ENCODE assay signal across 30 cellular contexts in genomic region chr2:127592761-127593227, GRCh38. TPM values are rescaled to one million over a fixed set of nuclear protein-coding genes. Genes with fewer than 3 reads are reported as not detected.
A peak's percentile ranks its signal among the peaks of the same experiment; 100 is the strongest.
DNase-seq lines count a peak whose midpoint lies in the region; ATAC-seq and TF ChIP-seq lines count a peak whose summit lies in the region.
"Had no signal": no experiment of that assay in that cellular context is flagged by ENCODE, and none has a peak within 500 bp of the region (broad histone marks: within the 10 kb centered on the region; RNA-seq: fewer than 3 reads in every experiment).

No MANE protein-coding gene starts in this region.

- no peak overlapping the region for H3K4me3 Mint-ChIP-seq in activated CD8-positive, alpha-beta memory T cell treated with anti-CD3 and anti-CD28 coated beads, Interleukin-2, amount 10 ng/mL, durations not matched to agents 7 days and 5 days
- H3K4me3 Mint-ChIP-seq in natural killer cell treated with Interleukin-12 subunit alpha and Interleukin-12 subunit beta and Interleukin-15 and Interleukin-18, amount 100 ng/mL, for 72 hours = no peak overlapping the region
- H3K4me3 Mint-ChIP-seq: activated CD4-positive, alpha-beta T cell treated with anti-CD3 and anti-CD28 coated beads for 36 hours; activated naive CD8-positive, alpha-beta T cell treated with anti-CD3 and anti-CD28 coated beads for 36 hours; CD8-positive, alpha-beta memory T cell; stimulated activated naive B cell treated with anti-CD40 and anti-IgM and Interleukin-4, amounts not matched to agents 10 μg/mL and 1 μg/mL and 100 μg/mL, for 72 hours had no signal

- 76 to 77% methylated on average over 5 to 37 of the region's 37 CpGs for WGBS in testis, 2 donors

- no peaks in the 10 kb centered on the region for H3K4me1 ChIP-seq in testis
- H3K4me1 ChIP-seq: heart left ventricle had no signal

- peaks cover 9% of the 10 kb centered on the region for H3K27me3 Mint-ChIP-seq in activated CD8-positive, alpha-beta memory T cell treated with anti-CD3 and anti-CD28 coated beads, Interleukin-2, amount 10 ng/mL, durations not matched to agents 7 days and 5 days
- peaks cover 2 to 8% of the 10 kb centered on the region in 2 donors for H3K27me3 Mint-ChIP-seq in natural killer cell treated with Interleukin-12 subunit alpha and Interleukin-12 subunit beta and Interleukin-15 and Interleukin-18, amount 100 ng/mL, for 72 hours
- H3K27me3 Mint-ChIP-seq: activated CD4-positive, alpha-beta T cell treated with anti-CD3 and anti-CD28 coated beads for 36 hours; activated naive CD8-positive, alpha-beta T cell treated with anti-CD3 and anti-CD28 coated beads for 36 hours; stimulated activated naive B cell treated with anti-CD40 and anti-IgM and Interleukin-4, amounts not matched to agents 10 μg/mL and 1 μg/mL and 100 μg/mL, for 72 hours had no signal

- peaks cover 9% of the 10 kb centered on the region for H3K36me3 ChIP-seq in KOPT-K1 (ENCODE audit: insufficient read depth, low read length)
- H3K36me3 ChIP-seq in testis (ENCODE audit: low read depth, missing control alignments) = no peaks in the 10 kb centered on the region
- H3K36me3 ChIP-seq: heart left ventricle had no signal

- no peak for TF ChIP-seq CTCF in testis (IDR thresholded peaks at IDR 0.05)

- ATAC-seq in activated CD8-positive, alpha-beta memory T cell treated with anti-CD3 and anti-CD28 coated beads, Interleukin-2, amount 10 ng/mL, durations not matched to agents 7 days and 5 days = no peak
- peak in 1 of 2 donors; percentile 11 for ATAC-seq in natural killer cell treated with Interleukin-12 subunit alpha and Interleukin-12 subunit beta and Interleukin-15 and Interleukin-18, amount 100 ng/mL, for 72 hours
- no peak for ATAC-seq in GM18517 (IDR thresholded peaks at IDR 0.05; ENCODE audit: unreplicated experiment)
- no peak for ATAC-seq in HG02870 (IDR thresholded peaks at IDR 0.05; ENCODE audit: unreplicated experiment)
- ATAC-seq: activated CD4-positive, alpha-beta T cell treated with anti-CD3 and anti-CD28 coated beads for 36 hours; stimulated activated naive B cell treated with anti-CD40 and anti-IgM and Interleukin-4, amounts not matched to agents 10 μg/mL and 1 μg/mL and 100 μg/mL, for 72 hours had no signal

- no peak overlapping the region for H3K27ac Mint-ChIP-seq in activated CD8-positive, alpha-beta memory T cell treated with anti-CD3 and anti-CD28 coated beads, Interleukin-2, amount 10 ng/mL, durations not matched to agents 7 days and 5 days
- no peak overlapping the region for H3K27ac Mint-ChIP-seq in natural killer cell treated with Interleukin-12 subunit alpha and Interleukin-12 subunit beta and Interleukin-15 and Interleukin-18, amount 100 ng/mL, for 72 hours
- H3K27ac Mint-ChIP-seq: activated CD4-positive, alpha-beta T cell treated with anti-CD3 and anti-CD28 coated beads for 36 hours; activated naive CD8-positive, alpha-beta T cell treated with anti-CD3 and anti-CD28 coated beads for 36 hours; CD8-positive, alpha-beta memory T cell; stimulated activated naive B cell treated with anti-CD40 and anti-IgM and Interleukin-4, amounts not matched to agents 10 μg/mL and 1 μg/mL and 100 μg/mL, for 72 hours had no signal

- no peak for TF ChIP-seq POLR2A in testis (IDR thresholded peaks at IDR 0.05)

- intact Hi-C loops in testis (cut with DNase I; ENCODE audit: low total_unique reads) = no loop called here

- CTCF ChIA-PET in activated CD8-positive, alpha-beta memory T cell treated with anti-CD3 and anti-CD28 coated beads, Interleukin-2, amount 10 ng/mL, durations not matched to agents 7 days and 5 days (lab: Charles Lee) = interaction anchor here (1.0 to 3.4 kb wide), 4 partner anchors 12 to 103 kb away, joined by 4 to 33 read pairs (median 10); no protein-coding TSS in a partner anchor

- H3K4me1 Mint-ChIP-seq in activated CD8-positive, alpha-beta memory T cell treated with anti-CD3 and anti-CD28 coated beads, Interleukin-2, amount 10 ng/mL, durations not matched to agents 7 days and 5 days = peaks cover under 1% of the 10 kb centered on the region
- no peaks in the 10 kb centered on the region for H3K4me1 Mint-ChIP-seq in natural killer cell treated with Interleukin-12 subunit alpha and Interleukin-12 subunit beta and Interleukin-15 and Interleukin-18, amount 100 ng/mL, for 72 hours (ENCODE audit: low read depth in 2 of 2)

- H3K27me3 ChIP-seq in testis = no peaks in the 10 kb centered on the region
- H3K27me3 ChIP-seq: heart left ventricle had no signal

- peaks cover 5% of the 10 kb centered on the region for H3K9me3 ChIP-seq in KOPT-K1 (ENCODE audit: insufficient read depth, low read length, poor library complexity, severe bottlenecking)
- H3K9me3 ChIP-seq in testis = no peaks in the 10 kb centered on the region
- H3K9me3 ChIP-seq: heart left ventricle, SK-N-SH had no signal

- H3K27ac ChIP-seq in KOPT-K1 (ENCODE audit: low read depth, low read length, poor library complexity, severe bottlenecking) (peak overlapping the region; percentile 99), testis (no peak overlapping the region)
- H3K27ac ChIP-seq: heart left ventricle, RWPE1 had no signal

- H3K36me3 Mint-ChIP-seq in activated CD8-positive, alpha-beta memory T cell treated with anti-CD3 and anti-CD28 coated beads, Interleukin-2, amount 10 ng/mL, durations not matched to agents 7 days and 5 days = no peaks in the 10 kb centered on the region
- H3K36me3 Mint-ChIP-seq in natural killer cell treated with Interleukin-12 subunit alpha and Interleukin-12 subunit beta and Interleukin-15 and Interleukin-18, amount 100 ng/mL, for 72 hours = no peaks in the 10 kb centered on the region
- H3K36me3 Mint-ChIP-seq: activated naive CD8-positive, alpha-beta T cell treated with anti-CD3 and anti-CD28 coated beads for 36 hours; CD8-positive, alpha-beta memory T cell; stimulated activated naive B cell treated with anti-CD40 and anti-IgM and Interleukin-4, amounts not matched to agents 10 μg/mL and 1 μg/mL and 100 μg/mL, for 72 hours had no signal

- H3K9me3 Mint-ChIP-seq in activated CD8-positive, alpha-beta memory T cell treated with anti-CD3 and anti-CD28 coated beads, Interleukin-2, amount 10 ng/mL, durations not matched to agents 7 days and 5 days (ENCODE audit: low read depth) = no peaks in the 10 kb centered on the region
- no peaks in the 10 kb centered on the region for H3K9me3 Mint-ChIP-seq in natural killer cell treated with Interleukin-12 subunit alpha and Interleukin-12 subunit beta and Interleukin-15 and Interleukin-18, amount 100 ng/mL, for 72 hours
- H3K9me3 Mint-ChIP-seq: activated naive CD8-positive, alpha-beta T cell treated with anti-CD3 and anti-CD28 coated beads for 36 hours; CD8-positive, alpha-beta memory T cell had no signal

- H3K4me3 ChIP-seq in testis = peak overlapping the region; percentile 9 to 36
- H3K4me3 ChIP-seq: heart left ventricle had no signal

- peak; percentile 40 for DNase-seq in activated CD8-positive, alpha-beta memory T cell treated with anti-CD3 and anti-CD28 coated beads, Interleukin-2, amount 50 U/mL, for 48 hours
- no peak for DNase-seq in activated CD8-positive, alpha-beta memory T cell treated with anti-CD3 and anti-CD28 coated beads, Interleukin-2, amount 10 ng/mL, durations not matched to agents 7 days and 5 days
- peak; percentile 47 for DNase-seq in natural killer cell treated with Interleukin-12 subunit alpha and Interleukin-12 subunit beta and Interleukin-15 and Interleukin-18, amount 100 ng/mL, for 72 hours (ENCODE audit: low spot score)
- no peak for DNase-seq in testis
- DNase-seq in GM03348 (ENCODE audit: low spot score) = no peak
- DNase-seq: activated CD4-positive, alpha-beta T cell treated with anti-CD3 and anti-CD28 coated beads for 36 hours; activated naive CD8-positive, alpha-beta T cell treated with anti-CD3 and anti-CD28 coated beads for 36 hours; AML-193; CD8-positive, alpha-beta memory T cell; effector CD8-positive, alpha-beta T cell; erythroblast; foreskin fibroblast; HCEC 1CT; heart left ventricle; mesenchymal stem cell; NCI-H1092; NCI-H187 treated with DMSO at 0.1 percent for 48 hours; NCI-H69; occipital lobe; SK-N-SH; stimulated activated CD4-positive, alpha-beta T cell treated with anti-CD3 and anti-CD28 coated beads, Interleukin-4, amount 100 ng/mL, for 1 hour; stimulated activated naive B cell treated with anti-CD40 and anti-IgM and Interleukin-4, amounts not matched to agents 10 μg/mL and 1 μg/mL and 100 μg/mL, for 72 hours; T-helper 2 cell had no signal

RNA-seq across cellular contexts. Expression of gene GPR17, which starts 53.2 kb away (rescaled TPM):
- total RNA-seq in activated CD8-positive, alpha-beta memory T cell treated with anti-CD3 and anti-CD28 coated beads, Interleukin-2, amount 10 ng/mL, durations not matched to agents 7 days and 5 days = not detected
- total RNA-seq in natural killer cell treated with Interleukin-12 subunit alpha and Interleukin-12 subunit beta and Interleukin-15 and Interleukin-18, amount 100 ng/mL, for 72 hours = not detected
- under 1 TPM in 1 of 2 donors, not detected in 1; 0.25 TPM for total RNA-seq in testis
- 0.29 TPM for polyA plus RNA-seq in testis (ENCODE audit: insufficient read depth, low read depth, low replicate concordance)
- total RNA-seq: activated CD4-positive, alpha-beta T cell treated with anti-CD3 and anti-CD28 coated beads for 36 hours; activated naive CD8-positive, alpha-beta T cell treated with anti-CD3 and anti-CD28 coated beads for 36 hours; CD8-positive, alpha-beta memory T cell; HepG2; myocyte; renal cortical epithelial cell had no signal
- polyA plus RNA-seq: CD8-positive, alpha-beta memory T cell; HepG2 had no signal

RNA-seq across cellular contexts. Expression of gene MYO7B, which starts 57.3 kb away (rescaled TPM):
- under 1 TPM in 1 of 2 experiments, not detected in 1; 0.26 TPM for total RNA-seq in activated CD8-positive, alpha-beta memory T cell treated with anti-CD3 and anti-CD28 coated beads, Interleukin-2, amount 10 ng/mL, durations not matched to agents 7 days and 5 days
- total RNA-seq in natural killer cell treated with Interleukin-12 subunit alpha and Interleukin-12 subunit beta and Interleukin-15 and Interleukin-18, amount 100 ng/mL, for 72 hours = not detected
- total RNA-seq in testis = 1 to 10 TPM; 3.6 to 5.6 TPM
- polyA plus RNA-seq in testis (ENCODE audit: insufficient read depth, low read depth, low replicate concordance) = 4.2 TPM
- total RNA-seq: CD8-positive, alpha-beta memory T cell; HepG2; myocyte; occipital lobe had no signal
- polyA plus RNA-seq: CD8-positive, alpha-beta memory T cell; HepG2 had no signal

Comparison
In these comparisons a context has a peak if more than half of its experiments do, and no peak if none do; other contexts are left out.
1. DNase-seq: peak in activated CD8-positive, alpha-beta memory T cell treated with anti-CD3 and anti-CD28 coated beads, Interleukin-2, amount 50 U/mL, for 48 hours (single experiment) and natural killer cell treated with Interleukin-12 subunit alpha and Interleukin-12 subunit beta and Interleukin-15 and Interleukin-18, amount 100 ng/mL, for 72 hours (single experiment); none in activated CD8-positive, alpha-beta memory T cell treated with anti-CD3 and anti-CD28 coated beads, Interleukin-2, amount 10 ng/mL, durations not matched to agents 7 days and 5 days (single experiment), testis (single experiment) and GM03348 (single experiment).